ENCODE assay signal across 8 cellular contexts in genomic region chr4:119470021-119470736, GRCh38.
DNase-seq lines count a peak whose midpoint lies in the region; ATAC-seq, FAIRE-seq and TF ChIP-seq lines count a peak whose summit lies in the region.
"Not testable (repeated sequence)": the region's sequence is repeated elsewhere in the genome, so short reads cannot be mapped to it uniquely, and the experiment has no call there.

No MANE protein-coding gene starts in this region.

- not testable (repeated sequence) for H3K23ac ChIP-seq in IMR-90 (ENCODE audit: low read depth, low read length)

- not testable (repeated sequence) for H3K9ac ChIP-seq in IMR-90 (ENCODE audit: low read depth, low read length)

- H3K4ac ChIP-seq in IMR-90 (ENCODE audit: low read depth, low read length), result not testable (repeated sequence)

- H3K27me3 ChIP-seq in IMR-90 (ENCODE audit: control insufficient read depth, insufficient read depth, low read length), result not testable (repeated sequence)

- not testable (repeated sequence) for H2AFZ ChIP-seq in IMR-90 (replicated peaks; ENCODE audit: low read length, poor library complexity)

- not testable (repeated sequence) for H3K4me2 ChIP-seq in IMR-90 (ENCODE audit: low read depth, low read length)

- in situ Hi-C loops in IMR-90 (cut with MboI; ENCODE audit: low sequenced_read_pairs), result not testable (repeated sequence)

- not testable (repeated sequence) for H3K4me1 ChIP-seq in IMR-90 (ENCODE audit: control insufficient read depth, insufficient read depth, low read length)

- H3K36me3 Mint-ChIP-seq in HFFc6 (ENCODE audit: low read depth), result peaks cover 17% of the 10 kb centered on the region
- H3K36me3 Mint-ChIP-seq in activated T-cell treated with anti-CD3 and anti-CD28 coated beads, Interleukin-2, amount 50 U/mL, for 72 hours (ENCODE audit: insufficient read depth in 2 of 2), result not testable (repeated sequence)
- H3K36me3 Mint-ChIP-seq in osteocyte (ENCODE audit: unreplicated experiment), result peaks cover 11% of the 10 kb centered on the region

- not testable (repeated sequence) for H3K4me3 ChIP-seq in IMR-90 (ENCODE audit: insufficient read depth, low read depth, low read length)

- not testable (repeated sequence) for H4K5ac ChIP-seq in IMR-90 (ENCODE audit: low read depth, low read length)

- not testable (repeated sequence) for H3K9me3 ChIP-seq in IMR-90 (ENCODE audit: control insufficient read depth, insufficient read depth, low read length)

- H2BK15ac ChIP-seq in IMR-90 (ENCODE audit: low read depth, low read length), result not testable (repeated sequence)

- not testable (repeated sequence) for H4K20me1 ChIP-seq in IMR-90 (ENCODE audit: insufficient read depth, low read length)

- not testable (repeated sequence) for H2AK5ac ChIP-seq in IMR-90 (ENCODE audit: low read depth, low read length)

- not testable (repeated sequence) for TF ChIP-seq RAD21 in IMR-90 (IDR thresholded peaks at IDR 0.05; ENCODE audit: low read length)

- peak; percentile 94 for FAIRE-seq in GM12892 (lab: Jason Lieb, UNC)

- CTCF ChIA-PET in IMR-90 (lab: Yijun Ruan, JAX), result interaction anchor here (0.6 to 0.7 kb wide), 2 partner anchors 544 to 587 kb away, joined by 3 to 5 read pairs; no protein-coding TSS in a partner anchor

- not testable (repeated sequence) for H3K79me1 ChIP-seq in IMR-90 (ENCODE audit: low read depth in 1 of 2, low read length in 2 of 2)

- H3K14ac ChIP-seq in IMR-90 (replicated peaks; ENCODE audit: low read depth, low read length), result not testable (repeated sequence)

- 0% methylated on average over 1 of the region's 2 CpGs; no CpG with 5 or more reads in 1 of the 2 experiments for WGBS in IMR-90 (ENCODE audit: extremely low coverage in 2 of 2, insufficient read length in 1 of 2), 2 experiments

- not testable (repeated sequence) for H2BK20ac ChIP-seq in IMR-90 (ENCODE audit: low read depth, low read length)

- H4K91ac ChIP-seq in IMR-90 (ENCODE audit: insufficient read depth, low read depth, low read length), result not testable (repeated sequence)

- intact Hi-C loops in IMR-90 (cut with micrococcal nuclease), result not testable (repeated sequence)

- not testable (repeated sequence) for H3K36me3 ChIP-seq in IMR-90 (ENCODE audit: control insufficient read depth, insufficient read depth, low read length)

- dilution Hi-C loops in IMR-90 (cut with HindIII; ENCODE audit: low sequenced_read_pairs, unreplicated experiment), result not testable (repeated sequence)

- ATAC-seq in GM19438 (IDR thresholded peaks at IDR 0.05; ENCODE audit: low read depth, unreplicated experiment), result peak; percentile 52
- ATAC-seq in HG03103 (IDR thresholded peaks at IDR 0.05; ENCODE audit: low read depth, unreplicated experiment), result peak; percentile 61
- ATAC-seq in IMR-90 (ENCODE audit: low read depth), result peak; percentile 88
- ATAC-seq in activated T-cell treated with anti-CD3 and anti-CD28 coated beads, Interleukin-2, amount 50 U/mL, for 72 hours (replicated peaks in 1 of 2), result peak; percentile 91 to 93

- not testable (repeated sequence) for DNase-seq in GM12892 (ENCODE audit: insufficient read length); activated T-cell treated with anti-CD3 and anti-CD28 coated beads, Interleukin-2, amount 50 U/mL, for 72 hours; osteocyte (ENCODE audit: extremely low spot score, unreplicated experiment)
- DNase-seq in HFFc6 (peak; percentile 56), IMR-90 (peak; percentile 79), dermis blood vessel endothelial cell (peak; percentile 27)

- H3K27ac ChIP-seq in IMR-90 (ENCODE audit: insufficient read depth, low read length), result not testable (repeated sequence)

- not testable (repeated sequence) for H2BK5ac ChIP-seq in IMR-90 (ENCODE audit: low read depth, low read length, poor library complexity, severe bottlenecking)

- TF ChIP-seq POLR2A in GM12892 (IDR thresholded peaks at IDR 0.05; ENCODE audit: low read depth, low read length); IMR-90 (IDR thresholded peaks at IDR 0.05; ENCODE audit: low read depth, low read length): not testable (repeated sequence)

- H4K8ac ChIP-seq in IMR-90 (ENCODE audit: low read depth in 2 of 2, low read length in 2 of 2), result not testable (repeated sequence)

- not testable (repeated sequence) for H3K18ac ChIP-seq in IMR-90 (ENCODE audit: low read depth, low read length)

- not testable (repeated sequence) for H2BK120ac ChIP-seq in IMR-90 (ENCODE audit: low read depth, low read length)

- not testable (repeated sequence) for BruUV-seq in IMR-90 (replicated peaks; lab: Mats Ljungman, UMichigan)

- not testable (repeated sequence) for H3K27me3 Mint-ChIP-seq in HFFc6 (ENCODE audit: insufficient read depth); activated T-cell treated with anti-CD3 and anti-CD28 coated beads, Interleukin-2, amount 50 U/mL, for 72 hours (ENCODE audit: low read depth); osteocyte (ENCODE audit: unreplicated experiment)

- POLR2A ChIA-PET in IMR-90 (lab: Charles Lee; ENCODE audit: unreplicated experiment), result not testable (repeated sequence)

- not testable (repeated sequence) for H3K4me3 Mint-ChIP-seq in HFFc6; osteocyte (ENCODE audit: unreplicated experiment)
- peak overlapping the region in 1 of 2 donors; percentile 29 for H3K4me3 Mint-ChIP-seq in activated T-cell treated with anti-CD3 and anti-CD28 coated beads, Interleukin-2, amount 50 U/mL, for 72 hours

- not testable (repeated sequence) for H3K9me1 ChIP-seq in IMR-90 (ENCODE audit: insufficient read depth, low read length)

- H3K4me1 Mint-ChIP-seq in HFFc6 (ENCODE audit: low read depth), result peaks cover 13% of the 10 kb centered on the region
- not testable (repeated sequence) for H3K4me1 Mint-ChIP-seq in activated T-cell treated with anti-CD3 and anti-CD28 coated beads, Interleukin-2, amount 50 U/mL, for 72 hours (ENCODE audit: low read depth); osteocyte (ENCODE audit: unreplicated experiment)

- H3K56ac ChIP-seq in IMR-90 (ENCODE audit: extremely low read depth, insufficient read depth, low read length), result not testable (repeated sequence)

- TF ChIP-seq CTCF in HFFc6 (IDR thresholded peaks at IDR 0.05); IMR-90 (conservative IDR thresholded peaks at IDR 0.05; ENCODE audit: low read depth, low read length); osteocyte (IDR thresholded peaks at IDR 0.05): not testable (repeated sequence)

- not testable (repeated sequence) for H3K27ac Mint-ChIP-seq in HFFc6
- peak overlapping the region; percentile 75 for H3K27ac Mint-ChIP-seq in activated T-cell treated with anti-CD3 and anti-CD28 coated beads, Interleukin-2, amount 50 U/mL, for 72 hours
- peak overlapping the region; percentile 43 for H3K27ac Mint-ChIP-seq in osteocyte (ENCODE audit: unreplicated experiment)

- H3K9me3 Mint-ChIP-seq in HFFc6; activated T-cell treated with anti-CD3 and anti-CD28 coated beads, Interleukin-2, amount 50 U/mL, for 72 hours; osteocyte (ENCODE audit: unreplicated experiment): not testable (repeated sequence)

- not testable (repeated sequence) for H2AK9ac ChIP-seq in IMR-90 (replicated peaks; ENCODE audit: low read depth, low read length, poor library complexity)

TF ChIP-seq in IMR-90, 13 proteins besides CTCF, POLR2A, EP300 and RAD21:
- peak; percentile 50; the same call in 1 of the 2 replicates for TF ChIP-seq FOS (IDR thresholded peaks at IDR 0.05; ENCODE audit: low read depth, low read length)
TF ChIP-seq in IMR-90: peak in this region for 1; not testable (repeated sequence) for 12.
